In the genomic region with DNA sequence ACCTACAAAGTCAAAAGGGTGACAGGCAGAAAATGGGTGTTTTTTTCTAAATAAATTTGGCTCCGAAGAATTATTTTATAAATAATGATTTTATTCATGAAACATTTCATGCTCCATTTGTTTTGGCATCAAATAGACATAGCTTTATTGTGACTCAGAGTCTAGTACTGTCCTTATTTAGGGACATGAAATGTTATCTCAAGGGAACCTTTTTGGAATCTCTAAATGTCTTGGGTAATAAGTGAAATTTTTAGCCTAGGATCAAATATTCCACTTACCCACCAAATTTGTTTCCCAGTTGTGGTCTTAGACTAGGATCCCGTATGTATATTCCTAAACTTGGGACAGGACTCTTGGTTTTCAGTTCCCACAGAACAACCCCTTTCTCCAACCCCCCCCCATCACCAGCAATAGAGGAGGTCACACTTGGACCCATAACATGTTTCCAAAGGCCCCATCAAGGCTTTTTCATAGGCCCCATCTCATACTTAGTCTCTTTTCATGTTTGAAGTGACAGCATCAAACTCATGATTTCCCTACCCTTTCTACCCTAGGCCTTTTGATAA, we compare ENCODE assay signal across 15 cellular contexts.
DNase-seq lines count a peak whose midpoint lies in the region; ATAC-seq and TF ChIP-seq lines count a peak whose summit lies in the region.
"Had no signal": no experiment of that assay in that cellular context is flagged by ENCODE, and none has a peak within 500 bp of the region (broad histone marks: within the 10 kb centered on the region; RNA-seq: fewer than 3 reads in every experiment).

No MANE protein-coding gene starts in this region.

- intact Hi-C loops in psoas muscle (cut with DNase I): no loop called here
- intact Hi-C loops in naive thymus-derived CD4-positive, alpha-beta T cell (cut with micrococcal nuclease): no loop called here

- peaks cover 0 to 17% (median 2%) of the 10 kb centered on the region in 5 donors for H3K36me3 Mint-ChIP-seq in naive thymus-derived CD4-positive, alpha-beta T cell

- no peaks in the 10 kb centered on the region for H3K79me2 ChIP-seq in SK-N-SH (ENCODE audit: insufficient read depth)

- in situ Hi-C loops in Caki2 (cut with HindIII; ENCODE audit: low pct_unique_long_range_greater_than_20kb, low sequenced_read_pairs): no loop called here

- H3K9me3 ChIP-seq in SK-N-SH (no peaks in the 10 kb centered on the region), gastroesophageal sphincter (no peaks in the 10 kb centered on the region), psoas muscle (no peaks in the 10 kb centered on the region)
- H3K9me3 ChIP-seq in naive thymus-derived CD4-positive, alpha-beta T cell (ENCODE audit: control insufficient read depth in 2 of 3, low read length in 3 of 3): no peaks in the 10 kb centered on the region
- H3K9me3 ChIP-seq: SJCRH30 had no signal

- H2AFZ ChIP-seq in SK-N-SH (ENCODE audit: low read depth): no peak overlapping the region

- H3K27ac ChIP-seq in SK-N-SH (ENCODE audit: low read depth in 2 of 2, low read length in 1 of 2): peak overlapping the region in 1 of 2 experiments; percentile 94; a peak in 2 of 4 replicates
- H3K27ac ChIP-seq in gastroesophageal sphincter: peak overlapping the region in 3 of 4 donors; percentile 24 to 63 (median 59)
- peak overlapping the region; percentile 10 for H3K27ac ChIP-seq in psoas muscle
- H3K27ac ChIP-seq in naive thymus-derived CD4-positive, alpha-beta T cell (ENCODE audit: low read depth, low read length): no peak overlapping the region
- H3K27ac ChIP-seq: KMS-11, SJCRH30 had no signal

- H3K4me3 ChIP-seq in SK-N-SH (ENCODE audit: low read depth in 2 of 2, low read length in 1 of 2): no peak overlapping the region
- H3K4me3 ChIP-seq in gastroesophageal sphincter: no peak overlapping the region
- H3K4me3 ChIP-seq in psoas muscle: no peak overlapping the region
- no peak overlapping the region for H3K4me3 ChIP-seq in naive thymus-derived CD4-positive, alpha-beta T cell (ENCODE audit: low read length)
- H3K4me3 ChIP-seq: SJCRH30 had no signal

- TF ChIP-seq RAD21 in SK-N-SH (IDR thresholded peaks at IDR 0.05; ENCODE audit: low read length): no peak

- no peaks in the 10 kb centered on the region for H3K9me3 Mint-ChIP-seq in naive thymus-derived CD4-positive, alpha-beta T cell
- H3K9me3 Mint-ChIP-seq: activated CD4-positive, alpha-beta memory T cell treated with anti-CD3 and anti-CD28 coated beads, Interleukin-2, amount 10 ng/mL, durations not matched to agents 7 days and 5 days had no signal

- TF ChIP-seq EP300 in SK-N-SH (IDR thresholded peaks at IDR 0.05; ENCODE audit: borderline replicate concordance in 1 of 2, low read depth in 1 of 2, low read length in 1 of 2) (peak in 1 of 2 experiments; percentile 31; a peak in 1 of 4 replicates), gastroesophageal sphincter (IDR thresholded peaks at IDR 0.05) (no peak)

- no peaks in the 10 kb centered on the region for H3K9me2 ChIP-seq in SK-N-SH

- TF ChIP-seq POLR2A in gastroesophageal sphincter (IDR thresholded peaks at IDR 0.05) (no peak), GM18505 (IDR thresholded peaks at IDR 0.05; ENCODE audit: borderline replicate concordance, extremely low read depth, insufficient read depth, insufficient read length) (no peak)

- peak overlapping the region; percentile 26; the same call in 1 of the 2 replicates for H3K9ac ChIP-seq in SK-N-SH
- H3K9ac ChIP-seq: KMS-11 had no signal

- POLR2A ChIA-PET in SK-N-SH (lab: Yijun Ruan, JAX): interaction anchor here (0.6 kb wide), 1 partner anchor 27 kb away, joined by 3 read pairs; no protein-coding TSS in a partner anchor
- POLR2A ChIA-PET in naive thymus-derived CD4-positive, alpha-beta T cell (lab: Charles Lee): no interaction called here

- no peak overlapping the region for H3K4me3 Mint-ChIP-seq in naive thymus-derived CD4-positive, alpha-beta T cell
- H3K4me3 Mint-ChIP-seq: activated CD4-positive, alpha-beta memory T cell treated with anti-CD3 and anti-CD28 coated beads, Interleukin-2, amount 10 ng/mL, durations not matched to agents 7 days and 5 days; B cell had no signal

- CTCF ChIA-PET in SK-N-SH (lab: Yijun Ruan, JAX): no interaction called here
- CTCF ChIA-PET in naive thymus-derived CD4-positive, alpha-beta T cell (lab: Charles Lee): no interaction called here

- H3K4me1 ChIP-seq in SK-N-SH (ENCODE audit: control insufficient read depth in 1 of 2, insufficient read depth in 2 of 2, low read depth in 1 of 2, low read length in 1 of 2) (peaks cover 3 to 16% of the 10 kb centered on the region in 2 experiments), gastroesophageal sphincter (peaks cover 0 to 40% (median under 1%) of the 10 kb centered on the region in 3 donors), psoas muscle (no peaks in the 10 kb centered on the region)
- no peaks in the 10 kb centered on the region for H3K4me1 ChIP-seq in naive thymus-derived CD4-positive, alpha-beta T cell (ENCODE audit: control insufficient read depth in 2 of 2, insufficient read depth in 2 of 2, low read length in 2 of 2)

- H3K27me3 Mint-ChIP-seq in naive thymus-derived CD4-positive, alpha-beta T cell: no peaks in the 10 kb centered on the region
- H3K27me3 Mint-ChIP-seq: activated CD4-positive, alpha-beta memory T cell treated with anti-CD3 and anti-CD28 coated beads, Interleukin-2, amount 10 ng/mL, durations not matched to agents 7 days and 5 days; B cell had no signal

- TF ChIP-seq CTCF in SK-N-SH (IDR thresholded peaks at IDR 0.05) (no peak), gastroesophageal sphincter (IDR thresholded peaks at IDR 0.05) (no peak), psoas muscle (IDR thresholded peaks at IDR 0.05) (no peak)

- peak; percentile 40 for DNase-seq in Caki2 (ENCODE audit: low read depth)
- no peak for DNase-seq in SK-N-SH
- no peak for DNase-seq in psoas muscle
- DNase-seq in naive thymus-derived CD4-positive, alpha-beta T cell: no peak
- no peak for DNase-seq in NCI-H1105 treated with DMSO at 0.1 percent for 48 hours (lab: John Stamatoyannopoulos, UW)
- DNase-seq in GM19240 (ENCODE audit: insufficient read length, low spot score): no peak
- DNase-seq: activated CD4-positive, alpha-beta memory T cell treated with anti-CD3 and anti-CD28 coated beads, Interleukin-2, amount 10 ng/mL, durations not matched to agents 7 days and 5 days; activated gamma-delta T cell treated with Interleukin-2 at 50 U/mL for 16 hours; DND-41; NCI-H187 treated with DMSO at 0.1 percent for 48 hours; SJCRH30 had no signal

- no peaks in the 10 kb centered on the region for H3K27me3 ChIP-seq in SK-N-SH (ENCODE audit: insufficient read depth)
- H3K27me3 ChIP-seq in gastroesophageal sphincter: no peaks in the 10 kb centered on the region
- H3K27me3 ChIP-seq in psoas muscle (ENCODE audit: insufficient read depth in 3 of 3, low read length in 2 of 3): no peaks in the 10 kb centered on the region
- no peaks in the 10 kb centered on the region for H3K27me3 ChIP-seq in naive thymus-derived CD4-positive, alpha-beta T cell (ENCODE audit: control insufficient read depth in 2 of 2, insufficient read depth in 2 of 2, low read length in 2 of 2)
- H3K27me3 ChIP-seq: SJCRH30 had no signal

- H3K27ac Mint-ChIP-seq in naive thymus-derived CD4-positive, alpha-beta T cell: no peak overlapping the region
- H3K27ac Mint-ChIP-seq: activated CD4-positive, alpha-beta memory T cell treated with anti-CD3 and anti-CD28 coated beads, Interleukin-2, amount 10 ng/mL, durations not matched to agents 7 days and 5 days; B cell had no signal

- WGBS in SK-N-SH (ENCODE audit: low lambda C conversion rate): 41% methylated on average over 2 of the region's 2 CpGs
- whole genome bisulfite sequencing in gastroesophageal sphincter (ENCODE audit: low coverage in 1 of 2), 2 donors: 36 to 63% methylated on average over 2 of the region's 2 CpGs
- 33 to 63% (median 58%) methylated on average over 2 of the region's 2 CpGs for WGBS in psoas muscle, 3 donors

- H3K36me3 ChIP-seq in SK-N-SH (replicated peaks in 1 of 2; ENCODE audit: control insufficient read depth in 1 of 2, insufficient read depth in 2 of 2, low read length in 1 of 2) (no peaks in the 10 kb centered on the region), gastroesophageal sphincter (no peaks in the 10 kb centered on the region), psoas muscle (ENCODE audit: insufficient read depth in 1 of 2, low read depth in 1 of 2) (no peaks in the 10 kb centered on the region)
- H3K36me3 ChIP-seq in naive thymus-derived CD4-positive, alpha-beta T cell (ENCODE audit: control insufficient read depth in 2 of 3, insufficient read depth in 3 of 3, low read length in 3 of 3): no peaks in the 10 kb centered on the region
- H3K36me3 ChIP-seq: SJCRH30 had no signal

- H3F3A ChIP-seq in SK-N-SH (replicated peaks; ENCODE audit: insufficient read depth): peaks cover 30% of the 10 kb centered on the region

- ATAC-seq in gastroesophageal sphincter: no peak
- ATAC-seq in psoas muscle: peak in 2 of 4 donors; percentile 46 to 75
- no peak for ATAC-seq in GM18505 (IDR thresholded peaks at IDR 0.05; ENCODE audit: unreplicated experiment)
- no peak for ATAC-seq in naive thymus-derived CD4-positive, alpha-beta T cell

- no peaks in the 10 kb centered on the region for H4K20me1 ChIP-seq in SK-N-SH (ENCODE audit: insufficient read depth)

- H3K4me2 ChIP-seq in SK-N-SH: 0 out of 2 replicates have a peak overlapping the region, but pooled peaks have one; percentile 11
- H3K4me2 ChIP-seq: KMS-11 had no signal

- peaks cover 0 to 7% (median 0%) of the 10 kb centered on the region in 7 donors for H3K4me1 Mint-ChIP-seq in naive thymus-derived CD4-positive, alpha-beta T cell
- H3K4me1 Mint-ChIP-seq: activated CD4-positive, alpha-beta memory T cell treated with anti-CD3 and anti-CD28 coated beads, Interleukin-2, amount 10 ng/mL, durations not matched to agents 7 days and 5 days; B cell had no signal

TF ChIP-seq in SK-N-SH, 30 proteins besides CTCF, POLR2A, EP300 and RAD21 (continues in another document):
- TF ChIP-seq, protein P1, sequence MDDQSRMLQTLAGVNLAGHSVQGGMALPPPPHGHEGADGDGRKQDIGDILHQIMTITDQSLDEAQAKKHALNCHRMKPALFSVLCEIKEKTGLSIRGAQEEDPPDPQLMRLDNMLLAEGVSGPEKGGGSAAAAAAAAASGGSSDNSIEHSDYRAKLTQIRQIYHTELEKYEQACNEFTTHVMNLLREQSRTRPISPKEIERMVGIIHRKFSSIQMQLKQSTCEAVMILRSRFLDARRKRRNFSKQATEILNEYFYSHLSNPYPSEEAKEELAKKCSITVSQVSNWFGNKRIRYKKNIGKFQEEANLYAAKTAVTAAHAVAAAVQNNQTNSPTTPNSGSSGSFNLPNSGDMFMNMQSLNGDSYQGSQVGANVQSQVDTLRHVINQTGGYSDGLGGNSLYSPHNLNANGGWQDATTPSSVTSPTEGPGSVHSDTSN (IDR thresholded peaks at IDR 0.05): peak; percentile 6; the same call in 1 of the 2 replicates
- TF ChIP-seq RCOR1 (IDR thresholded peaks at IDR 0.05; ENCODE audit: low read length): no peak
- TF ChIP-seq CHD2 (IDR thresholded peaks at IDR 0.05; ENCODE audit: low read length, partially characterized antibody): no peak
- peak; percentile 41; the same call in 1 of the 2 replicates for TF ChIP-seq FOSL2 (IDR thresholded peaks at IDR 0.05; ENCODE audit: borderline replicate concordance, low read depth)
- TF ChIP-seq NFIC (IDR thresholded peaks at IDR 0.05; ENCODE audit: borderline replicate concordance): peak; percentile 55; the same call in 1 of the 2 replicates
- TF ChIP-seq TEAD4 (IDR thresholded peaks at IDR 0.05; ENCODE audit: borderline replicate concordance, insufficient read depth): 0 out of 2 replicates have a peak, but pooled peaks have one; percentile 32
